ENCODE assay signal across 6 cellular contexts in the genomic region with DNA sequence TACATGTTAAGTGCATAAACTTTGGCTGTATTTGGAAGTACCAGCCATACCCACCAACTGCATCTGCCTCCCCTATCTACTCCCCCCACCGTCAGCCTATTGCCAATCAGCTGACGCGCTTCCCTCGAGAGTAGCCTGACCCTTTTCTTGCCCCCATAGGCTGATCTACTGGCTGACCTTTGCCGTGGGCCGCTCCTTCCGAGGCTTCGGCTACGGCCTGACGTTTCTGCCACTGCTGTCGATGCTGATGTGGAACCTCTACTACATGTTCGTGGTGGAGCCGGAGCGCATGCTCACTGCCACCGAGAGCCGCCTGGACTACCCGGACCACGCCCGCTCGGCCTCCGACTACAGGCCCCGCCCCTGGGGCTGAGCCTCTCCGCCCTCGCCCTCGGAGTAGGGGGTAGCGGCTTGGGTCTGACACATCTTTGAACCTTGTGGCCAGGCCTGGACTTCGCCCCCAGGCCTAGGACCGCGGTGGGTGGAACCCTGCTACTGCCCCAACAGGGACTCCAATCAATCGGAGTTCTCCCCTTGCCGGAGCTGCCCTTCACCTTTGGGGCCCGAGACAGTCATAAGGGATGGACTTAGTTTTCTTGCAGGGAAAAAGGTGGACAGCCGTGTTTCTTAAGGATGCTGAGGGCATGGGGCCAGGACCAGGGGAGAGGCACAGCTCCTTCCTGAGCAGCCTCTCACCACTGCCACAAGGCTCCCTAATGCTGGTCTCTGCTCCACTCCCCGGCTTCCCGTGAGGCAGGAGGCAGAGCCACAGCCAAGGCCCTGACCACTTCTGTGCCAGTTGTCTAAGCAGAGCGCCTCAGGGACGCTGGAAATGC. TPM values are rescaled to one million over a fixed set of nuclear protein-coding genes. Genes with fewer than 3 reads are reported as not detected.
DNase-seq lines count a peak whose midpoint lies in the region; ATAC-seq and TF ChIP-seq lines count a peak whose summit lies in the region.

No MANE protein-coding gene starts in this region.

- no peaks in the 10 kb centered on the region for H3K27me3 ChIP-seq in gastroesophageal sphincter

- peak; percentile 84 to 95 for DNase-seq in SHP77 (lab: John Stamatoyannopoulos, UW)
- peak; percentile 48 for DNase-seq in pulmonary artery endothelial cell (ENCODE audit: low read depth, low spot score)

- no peaks in the 10 kb centered on the region for H3K9me3 ChIP-seq in gastroesophageal sphincter

- H3K27ac ChIP-seq in gastroesophageal sphincter, result peak overlapping the region; percentile 51 to 93 (median 88)

- ATAC-seq in GM19395 (IDR thresholded peaks at IDR 0.05; ENCODE audit: unreplicated experiment) (peak; percentile 56), gastroesophageal sphincter (peak; percentile 95), HG02623 (IDR thresholded peaks at IDR 0.05; ENCODE audit: unreplicated experiment) (no peak), GM19351 (IDR thresholded peaks at IDR 0.05; ENCODE audit: unreplicated experiment) (no peak)

- WGBS in gastroesophageal sphincter (ENCODE audit: low coverage in 1 of 2), 2 donors, result 7% methylated on average over 14 of the region's 37 CpGs

- peak; percentile 20 to 28 for TF ChIP-seq POLR2A in gastroesophageal sphincter (IDR thresholded peaks at IDR 0.05)

- H3K36me3 ChIP-seq in gastroesophageal sphincter, result peaks cover 0 to 23% of the 10 kb centered on the region in 2 donors

- TF ChIP-seq EP300 in gastroesophageal sphincter (IDR thresholded peaks at IDR 0.05), result no peak

- H3K4me1 ChIP-seq in gastroesophageal sphincter, result peaks cover 0 to 60% (median 9%) of the 10 kb centered on the region in 3 donors

- peak overlapping the region; percentile 45 to 53 for H3K4me3 ChIP-seq in gastroesophageal sphincter

- TF ChIP-seq CTCF in gastroesophageal sphincter (IDR thresholded peaks at IDR 0.05), result no peak

RNA-seq across cellular contexts. Expression of gene GLMP, which starts 4.0 kb away (rescaled TPM):
- total RNA-seq in gastroesophageal sphincter, result 10 to 100 TPM; 31.9 to 53.0 (median 38.6) TPM
- total RNA-seq in pulmonary artery endothelial cell, result 38.7 and 55.6 TPM in 2 replicates

RNA-seq across cellular contexts. Expression of gene TMEM79, which starts 7.3 kb away (rescaled TPM):
- total RNA-seq in gastroesophageal sphincter, result 1 to 10 TPM; 1.6 to 4.7 (median 3.2) TPM
- 0.86 and 1.9 TPM in 2 replicates for total RNA-seq in pulmonary artery endothelial cell

RNA-seq across cellular contexts. Expression of gene VHLL, which starts 7.7 kb away (rescaled TPM):
- total RNA-seq in gastroesophageal sphincter, result not detected
- 0.13 TPM in 1 of 2 replicates, not detected in the other for total RNA-seq in pulmonary artery endothelial cell

RNA-seq across cellular contexts. Expression of gene SMG5, which starts 8.8 kb away (rescaled TPM):
- total RNA-seq in gastroesophageal sphincter, result 100 to 1,000 TPM in 1 of 4 donors, 10 to 100 TPM in 3; 60.2 to 106 (median 69.1) TPM
- 47.6 and 95.3 TPM in 2 replicates for total RNA-seq in pulmonary artery endothelial cell

RNA-seq across cellular contexts. Expression of gene PAQR6, which starts 43.6 kb away (rescaled TPM):
- 1 to 10 TPM; 1.2 to 3.4 (median 1.6) TPM for total RNA-seq in gastroesophageal sphincter
- 0.07 TPM in 2 replicates for total RNA-seq in pulmonary artery endothelial cell

Comparison
In these comparisons a context has a peak if more than half of its experiments do, and no peak if none do; other contexts are left out.
1. ATAC-seq: peak in GM19395 (single experiment) and gastroesophageal sphincter (single experiment); none in HG02623 (single experiment) and GM19351 (single experiment).